ENCODE assay signal across 20 cellular contexts in genomic region chr7:44448456-44448855, GRCh38. TPM values are rescaled to one million over a fixed set of nuclear protein-coding genes. Genes with fewer than 3 reads are reported as not detected.
A peak's percentile ranks its signal among the peaks of the same experiment; 100 is the strongest.
DNase-seq lines count a peak whose midpoint lies in the region; ATAC-seq, FAIRE-seq and TF ChIP-seq lines count a peak whose summit lies in the region.
"Had no signal": no experiment of that assay in that cellular context is flagged by ENCODE, and none has a peak within 500 bp of the region (broad histone marks: within the 10 kb centered on the region; RNA-seq: fewer than 3 reads in every experiment).

No MANE protein-coding gene starts in this region.

- peak; percentile 30 for FAIRE-seq in urothelium cell line (lab: Jason Lieb, UNC)

- intact Hi-C loops in activated T-helper 2 cell treated with anti-CD3 and anti-CD28 coated beads, Interferon-gamma antibody, Interleukin-2, Interleukin-4, amounts not matched to agents 10 μg/mL and 5 μg/mL and 100 μg/mL, durations not matched to agents 14 hours and 24 hours and 36 hours (cut with micrococcal nuclease) = no loop called here

- no peaks in the 10 kb centered on the region for H3K9me3 Mint-ChIP-seq in activated naive CD8-positive, alpha-beta T cell (ENCODE audit: low read depth)
- peaks cover 3% of the 10 kb centered on the region for H3K9me3 Mint-ChIP-seq in activated naive CD8-positive, alpha-beta T cell treated with anti-CD3 and anti-CD28 coated beads for 36 hours
- no peaks in the 10 kb centered on the region for H3K9me3 Mint-ChIP-seq in activated T-helper 2 cell treated with anti-CD3 and anti-CD28 coated beads, Interferon-gamma antibody, Interleukin-2, Interleukin-4, amounts not matched to agents 10 μg/mL and 5 μg/mL and 100 μg/mL, durations not matched to agents 14 hours and 24 hours and 36 hours
- H3K9me3 Mint-ChIP-seq in glutamatergic neuron (ENCODE audit: unreplicated experiment) = peaks cover under 1% of the 10 kb centered on the region
- H3K9me3 Mint-ChIP-seq: memory B cell had no signal

- no peak for ATAC-seq in GM19351 (IDR thresholded peaks at IDR 0.05; ENCODE audit: unreplicated experiment)

- H3K36me3 Mint-ChIP-seq in activated naive CD8-positive, alpha-beta T cell = peaks cover 39% of the 10 kb centered on the region
- peaks cover 60% of the 10 kb centered on the region for H3K36me3 Mint-ChIP-seq in activated naive CD8-positive, alpha-beta T cell treated with anti-CD3 and anti-CD28 coated beads for 36 hours
- H3K36me3 Mint-ChIP-seq in activated T-helper 2 cell treated with anti-CD3 and anti-CD28 coated beads, Interferon-gamma antibody, Interleukin-2, Interleukin-4, amounts not matched to agents 10 μg/mL and 5 μg/mL and 100 μg/mL, durations not matched to agents 14 hours and 24 hours and 36 hours (ENCODE audit: low read depth) = peaks cover 61% of the 10 kb centered on the region
- H3K36me3 Mint-ChIP-seq in glutamatergic neuron (ENCODE audit: unreplicated experiment) = no peaks in the 10 kb centered on the region

- H3K27ac Mint-ChIP-seq in activated naive CD8-positive, alpha-beta T cell = peak overlapping the region; percentile 23
- no peak overlapping the region for H3K27ac Mint-ChIP-seq in activated naive CD8-positive, alpha-beta T cell treated with anti-CD3 and anti-CD28 coated beads for 36 hours
- H3K27ac Mint-ChIP-seq in activated T-helper 2 cell treated with anti-CD3 and anti-CD28 coated beads, Interferon-gamma antibody, Interleukin-2, Interleukin-4, amounts not matched to agents 10 μg/mL and 5 μg/mL and 100 μg/mL, durations not matched to agents 14 hours and 24 hours and 36 hours = peak overlapping the region; percentile 46
- H3K27ac Mint-ChIP-seq in glutamatergic neuron (ENCODE audit: unreplicated experiment) = no peak overlapping the region
- H3K27ac Mint-ChIP-seq: activated CD4-positive, alpha-beta T cell treated with anti-CD3 and anti-CD28 coated beads, Interleukin-2, amount 10 ng/mL, durations not matched to agents 7 days and 5 days; memory B cell had no signal

- no peak for DNase-seq in activated naive CD8-positive, alpha-beta T cell treated with anti-CD3 and anti-CD28 coated beads for 36 hours
- no peak for DNase-seq in activated T-helper 2 cell treated with anti-CD3 and anti-CD28 coated beads, Interferon-gamma antibody, Interleukin-2, Interleukin-4, amounts not matched to agents 10 μg/mL and 5 μg/mL and 100 μg/mL, durations not matched to agents 14 hours and 24 hours and 36 hours (ENCODE audit: low spot score)
- DNase-seq in left kidney (ENCODE audit: low read depth, low spot score) (peak; percentile 72), urothelium cell line (ENCODE audit: low spot score) (no peak), NCI-H1436 (lab: John Stamatoyannopoulos, UW) (no peak), glutamatergic neuron (no peak)
- DNase-seq: activated CD4-positive, alpha-beta T cell treated with anti-CD3 and anti-CD28 coated beads, Interleukin-2, amount 10 ng/mL, durations not matched to agents 7 days and 5 days; activated CD8-positive, alpha-beta memory T cell treated with anti-CD3 and anti-CD28 coated beads, Interleukin-2, amount 50 U/mL, for 48 hours; activated gamma-delta T cell treated with Interleukin-2 at 50 U/mL for 16 hours; amygdala; NCI-H1105; NCI-H2081; NCI-H345; NCI-H774; occipital lobe; stimulated activated CD4-positive, alpha-beta T cell treated with anti-CD3 and anti-CD28 coated beads, Interleukin-4, amount 100 ng/mL, for 1 hour; stimulated activated naive CD4-positive, alpha-beta T cell had no signal

- no peaks in the 10 kb centered on the region for H3K27me3 Mint-ChIP-seq in activated naive CD8-positive, alpha-beta T cell
- H3K27me3 Mint-ChIP-seq in activated naive CD8-positive, alpha-beta T cell treated with anti-CD3 and anti-CD28 coated beads for 36 hours = no peaks in the 10 kb centered on the region
- no peaks in the 10 kb centered on the region for H3K27me3 Mint-ChIP-seq in activated T-helper 2 cell treated with anti-CD3 and anti-CD28 coated beads, Interferon-gamma antibody, Interleukin-2, Interleukin-4, amounts not matched to agents 10 μg/mL and 5 μg/mL and 100 μg/mL, durations not matched to agents 14 hours and 24 hours and 36 hours (ENCODE audit: low read depth)
- H3K27me3 Mint-ChIP-seq in glutamatergic neuron (ENCODE audit: unreplicated experiment) = peaks cover 11% of the 10 kb centered on the region
- H3K27me3 Mint-ChIP-seq: activated CD4-positive, alpha-beta T cell treated with anti-CD3 and anti-CD28 coated beads, Interleukin-2, amount 10 ng/mL, durations not matched to agents 7 days and 5 days; memory B cell had no signal

- no peak for TF ChIP-seq CTCF in glutamatergic neuron (IDR thresholded peaks at IDR 0.05; ENCODE audit: partially characterized antibody, unreplicated experiment)

- no peak overlapping the region for H3K4me3 Mint-ChIP-seq in activated naive CD8-positive, alpha-beta T cell
- no peak overlapping the region for H3K4me3 Mint-ChIP-seq in activated naive CD8-positive, alpha-beta T cell treated with anti-CD3 and anti-CD28 coated beads for 36 hours
- no peak overlapping the region for H3K4me3 Mint-ChIP-seq in activated T-helper 2 cell treated with anti-CD3 and anti-CD28 coated beads, Interferon-gamma antibody, Interleukin-2, Interleukin-4, amounts not matched to agents 10 μg/mL and 5 μg/mL and 100 μg/mL, durations not matched to agents 14 hours and 24 hours and 36 hours (ENCODE audit: low read depth)
- H3K4me3 Mint-ChIP-seq in glutamatergic neuron (ENCODE audit: unreplicated experiment) = no peak overlapping the region
- H3K4me3 Mint-ChIP-seq: activated CD4-positive, alpha-beta T cell treated with anti-CD3 and anti-CD28 coated beads, Interleukin-2, amount 10 ng/mL, durations not matched to agents 7 days and 5 days; memory B cell had no signal

- peaks cover 46% of the 10 kb centered on the region for H3K4me1 Mint-ChIP-seq in activated naive CD8-positive, alpha-beta T cell (ENCODE audit: low read depth)
- H3K4me1 Mint-ChIP-seq in activated naive CD8-positive, alpha-beta T cell treated with anti-CD3 and anti-CD28 coated beads for 36 hours = peaks cover 39% of the 10 kb centered on the region
- peaks cover 23% of the 10 kb centered on the region for H3K4me1 Mint-ChIP-seq in activated T-helper 2 cell treated with anti-CD3 and anti-CD28 coated beads, Interferon-gamma antibody, Interleukin-2, Interleukin-4, amounts not matched to agents 10 μg/mL and 5 μg/mL and 100 μg/mL, durations not matched to agents 14 hours and 24 hours and 36 hours (ENCODE audit: low read depth)
- peaks cover 17% of the 10 kb centered on the region for H3K4me1 Mint-ChIP-seq in glutamatergic neuron (ENCODE audit: low read depth, unreplicated experiment)

RNA-seq across cellular contexts. Expression of gene NUDCD3, which starts 42.0 kb away (rescaled TPM):
- total RNA-seq in activated naive CD8-positive, alpha-beta T cell treated with anti-CD3 and anti-CD28 coated beads for 36 hours = 10 to 100 TPM; 94.9 to 96.9 TPM
- 86.8 and 90.2 TPM in 2 replicates for total RNA-seq in activated T-helper 2 cell treated with anti-CD3 and anti-CD28 coated beads, Interferon-gamma antibody, Interleukin-2, Interleukin-4, amounts not matched to agents 10 μg/mL and 5 μg/mL and 100 μg/mL, durations not matched to agents 14 hours and 24 hours and 36 hours
- 151 TPM for total RNA-seq in glutamatergic neuron (ENCODE audit: unreplicated experiment)

Comparison
In these comparisons a context has a peak if more than half of its experiments do, and no peak if none do; other contexts are left out.
1. H3K27ac Mint-ChIP-seq: peak in activated naive CD8-positive, alpha-beta T cell (single experiment) and activated T-helper 2 cell treated with anti-CD3 and anti-CD28 coated beads, Interferon-gamma antibody, Interleukin-2, Interleukin-4, amounts not matched to agents 10 μg/mL and 5 μg/mL and 100 μg/mL, durations not matched to agents 14 hours and 24 hours and 36 hours (single experiment); none in activated naive CD8-positive, alpha-beta T cell treated with anti-CD3 and anti-CD28 coated beads for 36 hours (single experiment) and glutamatergic neuron (single experiment).